ENCODE assay signal across 21 cellular contexts in the genomic region with DNA sequence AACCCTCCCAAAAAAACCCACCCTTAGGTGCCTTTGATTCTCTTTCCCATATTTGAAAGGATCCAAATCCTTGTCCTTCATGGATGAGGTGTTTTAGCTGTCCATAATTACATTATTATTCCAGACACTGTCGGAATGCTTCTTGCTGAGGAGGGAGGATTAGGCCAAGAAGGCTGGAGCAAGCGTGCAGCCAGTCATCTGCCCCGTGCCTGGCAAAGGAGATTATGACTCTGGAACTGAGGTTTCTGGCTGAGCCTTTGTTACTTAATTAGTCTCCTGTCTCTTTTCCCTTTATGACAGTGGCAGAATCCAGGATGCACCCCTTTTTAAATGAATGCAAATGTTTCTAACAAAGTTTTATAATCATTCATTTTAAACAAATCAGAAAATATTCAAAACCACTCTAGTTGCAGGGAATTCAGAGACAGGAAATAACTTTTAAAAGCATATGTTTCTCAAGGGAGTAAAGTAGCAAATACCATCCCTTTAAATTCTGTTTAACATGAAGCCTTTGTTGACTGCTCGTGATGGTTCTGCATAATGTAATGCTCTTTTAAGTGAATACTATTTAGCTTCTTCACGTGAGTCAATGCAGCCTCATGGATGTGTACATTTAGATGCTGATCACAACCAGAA.
DNase-seq lines count a peak whose midpoint lies in the region; TF ChIP-seq lines count a peak whose summit lies in the region.
"Had no signal": no experiment of that assay in that cellular context is flagged by ENCODE, and none has a peak within 500 bp of the region (broad histone marks: within the 10 kb centered on the region; RNA-seq: fewer than 3 reads in every experiment).

No MANE protein-coding gene starts in this region.

- no peaks in the 10 kb centered on the region for H3K9me3 ChIP-seq in SK-N-MC (ENCODE audit: low read depth, low read length)
- H3K9me3 ChIP-seq in esophagus muscularis mucosa: no peaks in the 10 kb centered on the region
- H3K9me3 ChIP-seq in osteoblast (ENCODE audit: low read depth, low read length): no peaks in the 10 kb centered on the region
- H3K9me3 ChIP-seq in hepatocyte (ENCODE audit: low read depth): no peaks in the 10 kb centered on the region
- H3K9me3 ChIP-seq: adrenal gland had no signal

- TF ChIP-seq CTCF in esophagus muscularis mucosa (IDR thresholded peaks at IDR 0.05) (no peak), osteoblast (IDR thresholded peaks at IDR 0.05; ENCODE audit: extremely low read depth, low read depth, low read length) (no peak), hepatocyte (IDR thresholded peaks at IDR 0.05; ENCODE audit: poor library complexity) (no peak)

- H2AFZ ChIP-seq in osteoblast (ENCODE audit: low read length) (no peak overlapping the region), hepatocyte (no peak overlapping the region)

- whole genome bisulfite sequencing in esophagus muscularis mucosa: 29% methylated on average over 5 of the region's 5 CpGs
- WGBS in hepatocyte (ENCODE audit: low lambda C conversion rate, missing lambda C conversion rate): 46% methylated on average over 5 of the region's 5 CpGs

- peaks cover 10 to 31% (median 20%) of the 10 kb centered on the region in 4 donors for H3K4me1 ChIP-seq in esophagus muscularis mucosa
- H3K4me1 ChIP-seq in osteoblast (ENCODE audit: insufficient read depth, low read length): peaks cover 21% of the 10 kb centered on the region
- peaks cover 15% of the 10 kb centered on the region for H3K4me1 ChIP-seq in hepatocyte (ENCODE audit: insufficient read depth)
- H3K4me1 ChIP-seq: adrenal gland had no signal

- TF ChIP-seq POLR2A in esophagus muscularis mucosa (IDR thresholded peaks at IDR 0.05; ENCODE audit: low read depth): no peak

- no peaks in the 10 kb centered on the region for H3K36me3 ChIP-seq in SK-N-MC (ENCODE audit: insufficient read depth, low read length)
- H3K36me3 ChIP-seq in esophagus muscularis mucosa: no peaks in the 10 kb centered on the region
- H3K36me3 ChIP-seq in osteoblast (ENCODE audit: insufficient read depth, low read length): no peaks in the 10 kb centered on the region
- H3K36me3 ChIP-seq in hepatocyte (replicated peaks; ENCODE audit: insufficient read depth, low read depth): no peaks in the 10 kb centered on the region
- H3K36me3 ChIP-seq: adrenal gland had no signal

- DNase-seq in ELF-1 (ENCODE audit: low read depth, low spot score) (peak; percentile 43), SK-N-MC (ENCODE audit: low read depth, low spot score) (peak; percentile 70), esophagus muscularis mucosa (ENCODE audit: extremely low spot score) (peak; percentile 42), osteoblast (ENCODE audit: insufficient read length, low spot score, missing footprints) (peak; percentile 48), hepatocyte (ENCODE audit: low spot score) (no peak), T-helper 9 cell (no peak), amniotic stem cell (lab: John Stamatoyannopoulos, UW) (no peak)
- DNase-seq in activated CD4-positive, alpha-beta T cell treated with anti-CD3 and anti-CD28 coated beads for 48 hours: no peak
- DNase-seq: activated CD4-positive, alpha-beta T cell treated with anti-CD3 and anti-CD28 coated beads for 1 hour; adrenal gland; AML-193; cerebellar nuclear complex; COR-L47; foreskin melanocyte; left colon; NCI-H2081 treated with DMSO at 0.1 percent for 48 hours; NCI-H526; nucleus accumbens; SIG-M5; stimulated activated CD4-positive, alpha-beta T cell treated with anti-CD3 and anti-CD28 coated beads, Interleukin-2, amount 100 ng/mL, for 48 hours had no signal

- H3K27ac ChIP-seq in SK-N-MC (peak overlapping the region; percentile 58; the same call in 1 of the 2 replicates), esophagus muscularis mucosa (replicated peaks in 1 of 4) (no peak overlapping the region), osteoblast (ENCODE audit: low read depth, low read length) (peak overlapping the region; percentile 22), hepatocyte (no peak overlapping the region)
- H3K27ac ChIP-seq: adrenal gland had no signal

- H3K27me3 ChIP-seq in esophagus muscularis mucosa: no peaks in the 10 kb centered on the region
- H3K27me3 ChIP-seq in osteoblast (ENCODE audit: insufficient read depth, low read length): no peaks in the 10 kb centered on the region
- H3K27me3 ChIP-seq in hepatocyte: no peaks in the 10 kb centered on the region
- H3K27me3 ChIP-seq: adrenal gland had no signal

- H4K20me1 ChIP-seq in osteoblast (ENCODE audit: insufficient read depth, low read length) (peaks cover 4% of the 10 kb centered on the region), hepatocyte (ENCODE audit: insufficient read depth, poor library complexity, severe bottlenecking) (no peaks in the 10 kb centered on the region)

- intact Hi-C loops in esophagus muscularis mucosa (cut with DNase I): no loop called here

- no peak overlapping the region for H3K9ac ChIP-seq in SK-N-MC (ENCODE audit: insufficient read length)

- TF ChIP-seq EP300 in esophagus muscularis mucosa (IDR thresholded peaks at IDR 0.05): no peak

- H3K4me2 ChIP-seq in osteoblast (ENCODE audit: insufficient read depth, low read length) (no peak overlapping the region), hepatocyte (no peak overlapping the region)

- no peaks in the 10 kb centered on the region for H3K9me2 ChIP-seq in hepatocyte (replicated peaks; ENCODE audit: insufficient read depth)

- H3K4me3 ChIP-seq in SK-N-MC: peak overlapping the region; percentile 40
- H3K4me3 ChIP-seq in esophagus muscularis mucosa: no peak overlapping the region
- no peak overlapping the region for H3K4me3 ChIP-seq in osteoblast (ENCODE audit: insufficient read depth, low read length)
- no peak overlapping the region for H3K4me3 ChIP-seq in hepatocyte
- H3K4me3 ChIP-seq: adrenal gland, K562 had no signal

- H3K79me2 ChIP-seq in osteoblast (ENCODE audit: insufficient read depth, low read length): peaks cover 19% of the 10 kb centered on the region
- H3K79me2 ChIP-seq in hepatocyte: no peaks in the 10 kb centered on the region

Comparison
In these comparisons a context has a peak if more than half of its experiments do, and no peak if none do; other contexts are left out.
1. DNase-seq: peak in ELF-1 (single experiment), SK-N-MC (single experiment), esophagus muscularis mucosa (single experiment) and osteoblast (single experiment); none in hepatocyte (single experiment), activated CD4-positive, alpha-beta T cell treated with anti-CD3 and anti-CD28 coated beads for 48 hours (single experiment), T-helper 9 cell (single experiment) and amniotic stem cell (single experiment).
2. H3K27ac ChIP-seq: peak in SK-N-MC (single experiment) and osteoblast (single experiment); none in esophagus muscularis mucosa (0 of 4) and hepatocyte (single experiment).